Comparison of ENCODE assay signal across 22 cellular contexts in the genomic region with DNA sequence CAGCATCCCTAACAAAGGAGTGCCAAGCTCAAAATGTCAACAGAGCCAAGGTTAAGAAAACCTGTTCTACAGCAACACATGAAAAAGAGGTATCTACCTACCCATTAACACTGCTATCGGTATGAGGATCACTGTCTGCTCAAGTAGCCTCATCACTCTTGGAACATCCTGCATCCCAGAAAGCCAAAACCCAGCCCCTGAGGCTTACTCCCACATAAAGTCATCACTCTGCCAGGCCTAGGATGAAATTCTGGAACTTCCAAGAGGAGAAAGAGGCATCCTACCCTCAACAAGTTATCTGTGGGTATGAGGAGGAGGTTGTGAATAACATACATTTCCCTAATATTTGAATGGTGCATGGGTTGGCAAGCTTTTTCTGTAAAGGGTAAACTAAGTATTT. TPM values are rescaled to one million over a fixed set of nuclear protein-coding genes. Genes with fewer than 3 reads are reported as not detected.
"Had no signal": no experiment of that assay in that cellular context is flagged by ENCODE, and none has a peak within 500 bp of the region (broad histone marks: within the 10 kb centered on the region; RNA-seq: fewer than 3 reads in every experiment).

No MANE protein-coding gene starts in this region.

- H3K4me3 ChIP-seq: hepatocyte, mucosa of descending colon, ovary, stomach, testis had no signal

- H3K27me3 ChIP-seq: hepatocyte, ovary, stomach, testis had no signal

- H3K9me3 Mint-ChIP-seq: type B pancreatic cell had no signal

- H3K36me3 Mint-ChIP-seq: activated CD8-positive, alpha-beta memory T cell treated with anti-CD3 and anti-CD28 coated beads, Interleukin-2, amount 10 ng/mL, durations not matched to agents 7 days and 5 days; naive B cell; stimulated activated effector memory CD8-positive, alpha-beta T cell treated with anti-CD3 and anti-CD28 coated beads, Interleukin-12 subunit alpha, Interleukin-12 subunit beta, amount 100 ng/mL, for 72 hours; T-cell; type B pancreatic cell had no signal

- H3K4me3 Mint-ChIP-seq: activated B cell treated with CpG ODN at 0.5 μM for 24 hours; activated CD4-positive, alpha-beta memory T cell treated with anti-CD3 and anti-CD28 coated beads, Interleukin-2, amount 10 ng/mL, durations not matched to agents 7 days and 5 days; activated CD8-positive, alpha-beta memory T cell treated with anti-CD3 and anti-CD28 coated beads, Interleukin-2, amount 10 ng/mL, durations not matched to agents 7 days and 5 days; activated naive CD4-positive, alpha-beta T cell treated with anti-CD3 and anti-CD28 coated beads for 36 hours; activated T-cell treated with anti-CD3 and anti-CD28 coated beads, Interleukin-2, amount 50 U/mL, for 24 hours; effector memory CD8-positive, alpha-beta T cell; naive B cell; stimulated activated effector memory CD8-positive, alpha-beta T cell treated with anti-CD3 and anti-CD28 coated beads, Interleukin-12 subunit alpha, Interleukin-12 subunit beta, amount 100 ng/mL, for 72 hours; T-cell; type B pancreatic cell had no signal

- H3K27me3 Mint-ChIP-seq: activated B cell treated with CpG ODN at 0.5 μM for 24 hours; activated CD4-positive, alpha-beta memory T cell treated with anti-CD3 and anti-CD28 coated beads, Interleukin-2, amount 10 ng/mL, durations not matched to agents 7 days and 5 days; activated CD8-positive, alpha-beta memory T cell treated with anti-CD3 and anti-CD28 coated beads, Interleukin-2, amount 10 ng/mL, durations not matched to agents 7 days and 5 days; activated T-cell treated with anti-CD3 and anti-CD28 coated beads, Interleukin-2, amount 50 U/mL, for 24 hours; effector memory CD8-positive, alpha-beta T cell; naive B cell; T-cell; type B pancreatic cell had no signal

- H3K36me3 ChIP-seq: ovary, stomach had no signal

- H3K9me3 ChIP-seq: mucosa of descending colon, ovary, SK-N-SH, stomach, testis had no signal

- H3K4me1 Mint-ChIP-seq: activated B cell treated with CpG ODN at 0.5 μM for 24 hours; activated CD4-positive, alpha-beta memory T cell treated with anti-CD3 and anti-CD28 coated beads, Interleukin-2, amount 10 ng/mL, durations not matched to agents 7 days and 5 days; activated CD8-positive, alpha-beta memory T cell treated with anti-CD3 and anti-CD28 coated beads, Interleukin-2, amount 10 ng/mL, durations not matched to agents 7 days and 5 days; naive B cell; stimulated activated effector memory CD8-positive, alpha-beta T cell treated with anti-CD3 and anti-CD28 coated beads, Interleukin-12 subunit alpha, Interleukin-12 subunit beta, amount 100 ng/mL, for 72 hours; T-cell had no signal

- H3K27ac Mint-ChIP-seq: activated B cell treated with CpG ODN at 0.5 μM for 24 hours; activated CD4-positive, alpha-beta memory T cell treated with anti-CD3 and anti-CD28 coated beads, Interleukin-2, amount 10 ng/mL, durations not matched to agents 7 days and 5 days; activated CD8-positive, alpha-beta memory T cell treated with anti-CD3 and anti-CD28 coated beads, Interleukin-2, amount 10 ng/mL, durations not matched to agents 7 days and 5 days; activated naive CD4-positive, alpha-beta T cell treated with anti-CD3 and anti-CD28 coated beads for 36 hours; activated T-cell treated with anti-CD3 and anti-CD28 coated beads, Interleukin-2, amount 50 U/mL, for 24 hours; effector memory CD8-positive, alpha-beta T cell; naive B cell; stimulated activated effector memory CD8-positive, alpha-beta T cell treated with anti-CD3 and anti-CD28 coated beads, Interleukin-12 subunit alpha, Interleukin-12 subunit beta, amount 100 ng/mL, for 72 hours; T-cell; type B pancreatic cell had no signal

- ATAC-seq: activated CD8-positive, alpha-beta memory T cell treated with anti-CD3 and anti-CD28 coated beads, Interleukin-2, amount 10 ng/mL, durations not matched to agents 7 days and 5 days; effector memory CD8-positive, alpha-beta T cell; left lobe of liver; mucosa of descending colon; sciatic nerve; stimulated activated effector memory CD8-positive, alpha-beta T cell treated with anti-CD3 and anti-CD28 coated beads, Interleukin-12 subunit alpha, Interleukin-12 subunit beta, amount 100 ng/mL, for 72 hours; T-cell had no signal

- DNase-seq: activated B cell treated with CpG ODN at 0.5 μM for 24 hours; activated CD4-positive, alpha-beta memory T cell treated with anti-CD3 and anti-CD28 coated beads, Interleukin-2, amount 10 ng/mL, durations not matched to agents 7 days and 5 days; activated CD4-positive, alpha-beta T cell treated with anti-CD3 and anti-CD28 coated beads for 4 hours; activated CD8-positive, alpha-beta memory T cell treated with anti-CD3 and anti-CD28 coated beads, Interleukin-2, amount 10 ng/mL, durations not matched to agents 7 days and 5 days; activated naive CD4-positive, alpha-beta T cell treated with anti-CD3 and anti-CD28 coated beads for 36 hours; activated T-cell treated with anti-CD3 and anti-CD28 coated beads, Interleukin-2, amount 50 U/mL, for 24 hours; anterior cingulate cortex; dermis blood vessel endothelial cell; effector memory CD8-positive, alpha-beta T cell; mucosa of descending colon; naive B cell; ovary; SK-N-SH; stimulated activated CD4-positive, alpha-beta T cell treated with anti-CD3 and anti-CD28 coated beads, Interleukin-4, amount 100 ng/mL, for 24 hours; stomach; T-cell; testis had no signal

- H3K27ac ChIP-seq: hepatocyte, ovary, stomach had no signal

- H3K9ac ChIP-seq: SK-N-SH had no signal

RNA-seq across cellular contexts. Expression of a gene that starts 25.5 kb away (rescaled TPM):
- total RNA-seq: activated B cell treated with CpG ODN at 0.5 μM for 24 hours; activated CD4-positive, alpha-beta memory T cell treated with anti-CD3 and anti-CD28 coated beads, Interleukin-2, amount 10 ng/mL, durations not matched to agents 7 days and 5 days; activated naive CD4-positive, alpha-beta T cell treated with anti-CD3 and anti-CD28 coated beads for 36 hours had no signal
